Comparison of ENCODE assay signal across 9 cellular contexts in the genomic region with DNA sequence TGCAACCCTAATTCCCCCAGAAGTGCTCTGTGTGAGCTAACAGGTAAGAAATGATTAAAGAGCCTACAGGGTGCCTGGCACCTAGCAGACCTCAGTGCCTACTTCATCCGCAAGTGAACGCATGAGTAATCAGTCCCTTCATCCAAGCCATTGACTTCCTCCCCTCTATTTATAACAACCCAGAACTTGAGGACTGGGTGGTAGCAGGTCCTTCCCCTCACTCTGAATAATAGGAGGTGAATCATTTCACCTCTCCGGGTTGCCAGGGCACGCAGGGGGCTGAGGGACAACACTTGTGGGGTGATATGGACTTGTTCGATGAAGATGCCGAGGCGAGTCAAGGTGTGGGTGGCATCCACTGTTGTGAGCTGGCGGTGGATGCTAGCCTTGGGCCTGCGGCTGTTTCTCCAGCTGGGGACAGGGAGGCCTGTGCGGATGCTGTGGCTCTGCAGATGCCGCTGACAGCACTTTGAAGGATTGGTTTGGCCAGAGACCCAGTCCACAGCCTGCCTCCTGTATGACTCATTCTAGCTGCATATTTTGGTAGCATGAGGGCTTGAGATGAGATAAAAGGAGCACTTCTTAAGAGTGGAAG. TPM values are rescaled to one million over a fixed set of nuclear protein-coding genes. Genes with fewer than 3 reads are reported as not detected.
A peak's percentile ranks its signal among the peaks of the same experiment; 100 is the strongest.
DNase-seq lines count a peak whose midpoint lies in the region; ATAC-seq, FAIRE-seq and TF ChIP-seq lines count a peak whose summit lies in the region.
"Had no signal": no experiment of that assay in that cellular context is flagged by ENCODE, and none has a peak within 500 bp of the region (broad histone marks: within the 10 kb centered on the region; RNA-seq: fewer than 3 reads in every experiment).

No MANE protein-coding gene starts in this region.

- H3K27ac Mint-ChIP-seq in naive thymus-derived CD8-positive, alpha-beta T cell: peak overlapping the region; percentile 78 to 99 (median 95)

- H2BK12ac ChIP-seq in H1 (ENCODE audit: low read depth, low read length): no peak overlapping the region

- 0 out of 4 replicates have a peak overlapping the region, but pooled peaks of 1 of the 2 experiments have one; percentile 0 for H3K4me2 ChIP-seq in H1 (ENCODE audit: insufficient read depth in 1 of 2, low read depth in 2 of 2, low read length in 2 of 2)

- no peak overlapping the region for H2AK5ac ChIP-seq in H1 (ENCODE audit: low read depth, low read length)

- H3K4me3 ChIP-seq in H1 (ENCODE audit: extremely low read depth in 1 of 4, insufficient read depth in 2 of 4, low read depth in 3 of 4, low read length in 4 of 4): no peak overlapping the region

- no peaks in the 10 kb centered on the region for H3K27me3 ChIP-seq in H1 (replicated peaks in 1 of 4; ENCODE audit: control insufficient read depth in 3 of 4, extremely low read depth in 1 of 4, insufficient read depth in 3 of 4, low read length in 3 of 4)

- H4K91ac ChIP-seq in H1 (replicated peaks; ENCODE audit: insufficient read length, low read length): peak overlapping the region; percentile 51

- DNase-seq in DMS 273 (lab: John Stamatoyannopoulos, UW; ENCODE audit: unreplicated experiment) (peak; percentile 83), H4 (ENCODE audit: low spot score) (peak; percentile 91), NCI-H1694 (lab: John Stamatoyannopoulos, UW) (peak; percentile 23), H1 (ENCODE audit: low read depth in 1 of 2, low spot score in 2 of 2) (no peak), superior temporal gyrus (ENCODE audit: extremely low spot score) (peak; percentile 81), NCI-H2171 (lab: John Stamatoyannopoulos, UW) (no peak)
- peak; percentile 92 for DNase-seq in activated CD8-positive, alpha-beta memory T cell treated with anti-CD3 and anti-CD28 coated beads for 24 hours
- peak; percentile 38 to 85 (median 60) for DNase-seq in naive thymus-derived CD8-positive, alpha-beta T cell

- H3K56ac ChIP-seq in H1 (replicated peaks; ENCODE audit: insufficient read length, low read depth, low read length): no peak overlapping the region

- peaks cover 60 to 100% (median 100%) of the 10 kb centered on the region in 4 donors for H3K4me1 Mint-ChIP-seq in naive thymus-derived CD8-positive, alpha-beta T cell

- H3K27me3 Mint-ChIP-seq in naive thymus-derived CD8-positive, alpha-beta T cell: no peaks in the 10 kb centered on the region

- H3K36me3 ChIP-seq in H1 (ENCODE audit: control insufficient read depth in 2 of 4, insufficient read depth in 4 of 4, low read length in 3 of 4): no peaks in the 10 kb centered on the region

- POLR2A ChIA-PET in H1 (lab: Charles Lee; ENCODE audit: partially characterized antibody): interaction anchor here (1.4 to 4.0 kb wide), 2 partner anchors 9 to 11 kb away, joined by 3 to 16 read pairs; no protein-coding TSS in a partner anchor
- POLR2A ChIA-PET in naive thymus-derived CD8-positive, alpha-beta T cell (lab: Charles Lee): interaction anchor here (0.8 to 12.2 kb wide), 12 partner anchors 8 to 173 kb away, joined by 3 to 385 read pairs (median 4); partner anchors contain the start of genes SORL1 and SORL1-AS1

- H3K9ac ChIP-seq in H1 (replicated peaks in 1 of 4; ENCODE audit: extremely low read depth in 1 of 4, low read depth in 3 of 4, low read length in 3 of 4): no peak overlapping the region; a peak in 1 of 7 replicates

- no peak overlapping the region for H2BK5ac ChIP-seq in H1 (ENCODE audit: low read depth, low read length)

- H2AFZ ChIP-seq in H1 (ENCODE audit: low read length): no peak overlapping the region

- H2BK120ac ChIP-seq in H1 (replicated peaks; ENCODE audit: low read depth, low read length): no peak overlapping the region

- H3K9me3 Mint-ChIP-seq in naive thymus-derived CD8-positive, alpha-beta T cell: no peaks in the 10 kb centered on the region
- H3K9me3 Mint-ChIP-seq: IgD-negative memory B cell had no signal

- H3K4me3 Mint-ChIP-seq in naive thymus-derived CD8-positive, alpha-beta T cell: peak overlapping the region; percentile 65 to 97 (median 74)

- H3K14ac ChIP-seq in H1 (ENCODE audit: insufficient read length): no peak overlapping the region

- no peak overlapping the region for H4K8ac ChIP-seq in H1 (ENCODE audit: extremely low read depth, insufficient read depth, low read length)

- no peak overlapping the region for H4K5ac ChIP-seq in H1 (ENCODE audit: insufficient read length, low read depth, low read length)

- 0 out of 2 replicates have a peak overlapping the region, but pooled peaks have one; percentile 44 for H2BK20ac ChIP-seq in H1 (ENCODE audit: low read length)

- H3K4me1 ChIP-seq in H1 (replicated peaks in 1 of 4; ENCODE audit: control insufficient read depth in 3 of 4, insufficient read depth in 4 of 4, low read length in 3 of 4): peaks cover 21 to 37% (median 28%) of the 10 kb centered on the region in 4 experiments

- no peak overlapping the region for H3K4ac ChIP-seq in H1 (replicated peaks; ENCODE audit: insufficient read length, low read depth, low read length)

- peak; percentile 65 to 66 for ATAC-seq in naive thymus-derived CD8-positive, alpha-beta T cell

- TF ChIP-seq CTCF in H1 (IDR thresholded peaks at IDR 0.05; ENCODE audit: control extremely low read depth in 1 of 3, insufficient read depth in 1 of 3, low read depth in 1 of 3, low read length in 3 of 3): no peak

- H3K23ac ChIP-seq in H1 (ENCODE audit: insufficient read length): no peak overlapping the region

- CTCF ChIA-PET in H1 (lab: Charles Lee; ENCODE audit: partially characterized antibody): interaction anchor here (0.6 to 3.2 kb wide), 3 partner anchors 16 to 364 kb away, joined by 3 to 11 read pairs (median 4); partner anchors contain the start of gene TECTA

- no peak overlapping the region; the same call in 1 of the 2 replicates for H2BK15ac ChIP-seq in H1 (ENCODE audit: low read length)

- peaks cover 0 to 12% (median under 1%) of the 10 kb centered on the region in 3 donors for H3K36me3 Mint-ChIP-seq in naive thymus-derived CD8-positive, alpha-beta T cell
- H3K36me3 Mint-ChIP-seq: IgD-negative memory B cell had no signal

- no peak for TF ChIP-seq EP300 in H1 (IDR thresholded peaks at IDR 0.05; ENCODE audit: borderline replicate concordance in 1 of 2, low read depth in 2 of 2, low read length in 2 of 2)

- H3K18ac ChIP-seq in H1 (ENCODE audit: extremely low read depth, low read length): no peak overlapping the region

- peaks cover 18% of the 10 kb centered on the region for H3K79me1 ChIP-seq in H1 (ENCODE audit: low read depth, low read length)

- 91% methylated on average over 11 of the region's 11 CpGs; no CpG with 5 or more reads in 1 of the 2 experiments for WGBS in H1 (ENCODE audit: extremely low coverage in 1 of 2, insufficient coverage in 1 of 2, insufficient read length in 1 of 2, insufficient replicate concordance in 2 of 2, low coverage in 1 of 2, low lambda C conversion rate in 2 of 2, missing lambda C conversion rate in 1 of 2), 2 experiments

- peaks cover 4 to 91% of the 10 kb centered on the region in 2 experiments for H3K79me2 ChIP-seq in H1 (ENCODE audit: control insufficient read depth in 1 of 2, insufficient read depth in 2 of 2, low read length in 2 of 2)

- H3K9me3 ChIP-seq in H1 (ENCODE audit: insufficient read depth in 2 of 2, low read depth in 1 of 2, low read length in 1 of 2): no peaks in the 10 kb centered on the region

- FAIRE-seq in H1 (lab: Jason Lieb, UNC): no peak

- H3K23me2 ChIP-seq in H1 (ENCODE audit: low read depth, low read length): no peaks in the 10 kb centered on the region

- TF ChIP-seq POLR2A in H1 (IDR thresholded peaks at IDR 0.05; ENCODE audit: control extremely low read depth in 1 of 2, low read depth in 2 of 2, low read length in 2 of 2): no peak

- peaks cover 2% of the 10 kb centered on the region in 2 experiments for H4K20me1 ChIP-seq in H1 (replicated peaks in 1 of 2; ENCODE audit: control insufficient read depth in 1 of 2, insufficient read depth in 2 of 2, low read length in 2 of 2)

- TF ChIP-seq RAD21 in H1 (IDR thresholded peaks at IDR 0.05 in 1 of 2, conservative IDR thresholded peaks at IDR 0.05 in 1 of 2; ENCODE audit: low read depth in 2 of 2, low read length in 2 of 2): no peak

- H3K27ac ChIP-seq in H1 (ENCODE audit: low read depth, low read length): 0 out of 2 replicates have a peak overlapping the region, but pooled peaks have one; percentile 1

TF ChIP-seq in H1, 55 proteins besides CTCF, POLR2A, EP300 and RAD21:
- no peak for TF ChIP-seq EGR1 (IDR thresholded peaks at IDR 0.05; ENCODE audit: borderline replicate concordance, low read depth, low read length)
- TF ChIP-seq JUND (IDR thresholded peaks at IDR 0.05; ENCODE audit: low read length): peak; percentile 29; the same call in 1 of the 2 replicates
- no peak for TF ChIP-seq RXRA (IDR thresholded peaks at IDR 0.05; ENCODE audit: insufficient read depth, low read depth, low read length)
TF ChIP-seq in H1: peak in this region for 1.

RNA-seq across cellular contexts. Expression of gene SORL1, which starts 12.3 kb away (rescaled TPM):
- 2.5 and 3.6 TPM in 2 replicates for total RNA-seq in H4 (2014; rRNA removed; shearing (Covaris generic))
- total RNA-seq in H1 (2021; fragmentation: NEBNext Ultra II Directional; extraction: Animal tissue kit (Norgen Biotek cat#: 25700)): 65.5 and 66.6 TPM in 2 replicates
- polyA plus RNA-seq in H1 (2011; rRNA removed): 38.1 and 90.3 TPM in 2 replicates
- 40.1 TPM for polyA plus RNA-seq in H1 (2011; cell fraction: cytosol; rRNA removed)
- polyA plus RNA-seq in H1 (2011; cell fraction: nucleus; rRNA removed): 217 TPM
- polyA plus RNA-seq in H1 (2012, experiment 1 of 2): 27.0 to 38.1 TPM (median 34.7 TPM) in 4 replicates
- polyA plus RNA-seq in H1 (2012, experiment 2 of 2): 2.3 TPM
- polyA plus RNA-seq in H1 (2013, experiment 1 of 2): 45.2 TPM
- 33.1 TPM for polyA plus RNA-seq in H1 (2013, experiment 2 of 2)
- 340 and 508 TPM in 2 replicates for polyA minus RNA-seq in H1 (2011; rRNA and poly(A)+ RNA removed)
- 105 TPM for polyA minus RNA-seq in H1 (2011; cell fraction: cytosol; rRNA and poly(A)+ RNA removed)
- polyA minus RNA-seq in H1 (2011; cell fraction: nucleus; rRNA and poly(A)+ RNA removed): 189 TPM
- 100 to 1,000 TPM; 414 to 419 TPM for total RNA-seq in naive thymus-derived CD8-positive, alpha-beta T cell
- 100 to 1,000 TPM; 157 to 230 (median 158) TPM for polyA plus RNA-seq in naive thymus-derived CD8-positive, alpha-beta T cell

Comparison
In these comparisons a context has a peak if more than half of its experiments do, and no peak if none do; other contexts are left out.
1. DNase-seq: peak in DMS 273 (single experiment), H4 (single experiment), NCI-H1694 (single experiment), activated CD8-positive, alpha-beta memory T cell treated with anti-CD3 and anti-CD28 coated beads for 24 hours (single experiment), naive thymus-derived CD8-positive, alpha-beta T cell (10 of 10) and superior temporal gyrus (single experiment); none in H1 (0 of 2) and NCI-H2171 (single experiment).
2. RNA of gene SORL1, which starts 12.3 kb away (total RNA-seq): 414 to 419 TPM in naive thymus-derived CD8-positive, alpha-beta T cell and 65.5 to 66.6 TPM in H1; 2.5 to 3.6 TPM in H4; every median in the first group is over 10 times any median in the second.